8 cellular contexts compared by ENCODE assay signal in genomic region chr7:28408105-28408973, GRCh38. TPM values are rescaled to one million over a fixed set of nuclear protein-coding genes. Genes with fewer than 3 reads are reported as not detected.
A peak's percentile ranks its signal among the peaks of the same experiment; 100 is the strongest.
DNase-seq lines count a peak whose midpoint lies in the region; ATAC-seq and TF ChIP-seq lines count a peak whose summit lies in the region.

No MANE protein-coding gene starts in this region.

- H3K9me3 ChIP-seq in A673 (ENCODE audit: low read depth, low read length, poor library complexity, severe bottlenecking) (no peaks in the 10 kb centered on the region), endodermal cell (ENCODE audit: control insufficient read depth, low read length) (no peaks in the 10 kb centered on the region)

- ATAC-seq in naive B cell (ENCODE audit: low read depth in 2 of 2) = no peak

- H3K9me3 Mint-ChIP-seq in endodermal cell (no peaks in the 10 kb centered on the region), naive B cell (peaks cover 0 to 4% (median 0%) of the 10 kb centered on the region in 7 donors)

- H3K4me3 Mint-ChIP-seq in endodermal cell = peak overlapping the region; percentile 70
- H3K4me3 Mint-ChIP-seq in naive B cell = peak overlapping the region; percentile 47 to 98 (median 86)

- H3K27me3 Mint-ChIP-seq in endodermal cell (ENCODE audit: insufficient read depth) = peaks cover 92% of the 10 kb centered on the region
- H3K27me3 Mint-ChIP-seq in naive B cell = peaks cover 47 to 75% (median 68%) of the 10 kb centered on the region in 3 donors

- no peaks in the 10 kb centered on the region for H3K36me3 Mint-ChIP-seq in endodermal cell (ENCODE audit: low read depth)
- H3K36me3 Mint-ChIP-seq in naive B cell = no peaks in the 10 kb centered on the region

- intact Hi-C loops in A673 (cut with micrococcal nuclease; ENCODE audit: unreplicated experiment) = no loop called here

- no peaks in the 10 kb centered on the region for H3K36me3 ChIP-seq in A673 (ENCODE audit: insufficient read depth, low read length, poor library complexity, severe bottlenecking)
- H3K36me3 ChIP-seq in endodermal cell (ENCODE audit: control insufficient read depth, insufficient read depth, low read length) = no peaks in the 10 kb centered on the region

- no TSS peak for BruUV-seq in A673 (replicated peaks; lab: Mats Ljungman, UMichigan)

- H3K27ac Mint-ChIP-seq in endodermal cell = no peak overlapping the region
- H3K27ac Mint-ChIP-seq in naive B cell = peak overlapping the region in 2 of 6 donors; percentile 56 to 67

- DNase-seq in A673 (ENCODE audit: low spot score) = no peak
- peak; percentile 16 for DNase-seq in NAMALWA (ENCODE audit: low spot score)
- DNase-seq in endodermal cell = peak; percentile 76
- DNase-seq in naive B cell = no peak
- DNase-seq in NCI-H69 (lab: John Stamatoyannopoulos, UW) = no peak
- DNase-seq in SW480 (ENCODE audit: low spot score) = no peak
- no peak for DNase-seq in pons (ENCODE audit: low spot score)
- no peak for DNase-seq in NCI-H1930 (lab: John Stamatoyannopoulos, UW)

- peaks cover 4% of the 10 kb centered on the region for H3K4me1 ChIP-seq in A673 (ENCODE audit: insufficient read depth, low read length, poor library complexity, severe bottlenecking)
- H3K4me1 ChIP-seq in endodermal cell (ENCODE audit: control insufficient read depth, insufficient read depth, low read length) = peaks cover 3% of the 10 kb centered on the region

- WGBS in endodermal cell (ENCODE audit: insufficient coverage in 1 of 2, insufficient read length in 1 of 2), 2 experiments = 15 to 19% methylated on average over 8 to 27 of the region's 27 CpGs

- H3K9ac ChIP-seq in endodermal cell (ENCODE audit: extremely low read depth, low read length, poor library complexity, severe bottlenecking) = no peak overlapping the region

- POLR2A ChIA-PET in A673 (lab: Charles Lee; ENCODE audit: low non-redundant PET) = no interaction called here

- CTCF ChIA-PET in A673 (lab: Charles Lee) = no interaction called here

- H3K4me3 ChIP-seq in A673 (ENCODE audit: low read depth, low read length, poor library complexity, severe bottlenecking) (peak overlapping the region; percentile 47), endodermal cell (ENCODE audit: low read length) (peak overlapping the region; percentile 83)

- peaks cover 27% of the 10 kb centered on the region for H3K4me1 Mint-ChIP-seq in endodermal cell
- peaks cover 22 to 29% (median 28%) of the 10 kb centered on the region in 3 donors for H3K4me1 Mint-ChIP-seq in naive B cell

- TF ChIP-seq CTCF in A673 (conservative IDR thresholded peaks at IDR 0.05; ENCODE audit: low read depth, low read length) (no peak), endodermal cell (conservative IDR thresholded peaks at IDR 0.05) (no peak)

- H3K27me3 ChIP-seq in A673 (replicated peaks; ENCODE audit: insufficient read depth, low read depth, low read length, poor library complexity) (peaks cover 40% of the 10 kb centered on the region), endodermal cell (ENCODE audit: control insufficient read depth, insufficient read depth, low read length, poor library complexity, severe bottlenecking) (peaks cover 94% of the 10 kb centered on the region)

- H3K27ac ChIP-seq in A673 (ENCODE audit: low read depth, low read length, poor library complexity, severe bottlenecking) (no peak overlapping the region), endodermal cell (ENCODE audit: low read depth, low read length) (no peak overlapping the region)

RNA-seq across cellular contexts. Expression of gene CREB5, which starts 4.0 kb away (rescaled TPM):
- 7.1 and 10.3 TPM in 2 replicates for total RNA-seq in A673 (2021)
- 1 to 10 TPM in 1 of 2 donors, under 1 TPM in 1; 0.53 to 2.6 TPM for total RNA-seq in endodermal cell
- polyA plus RNA-seq in endodermal cell (2013, experiment 1 of 2) = 6.1 TPM
- 4.3 TPM for polyA plus RNA-seq in endodermal cell (2013, experiment 2 of 2)
- under 1 TPM in 2 of 6 donors, not detected in 4; 0.40 to 0.66 TPM for polyA plus RNA-seq in naive B cell (ENCODE audit: low read depth in 6 of 6)

Comparison
In these comparisons a context has a peak if more than half of its experiments do, and no peak if none do; other contexts are left out.
1. DNase-seq: peak in NAMALWA (single experiment) and endodermal cell (single experiment); none in A673 (single experiment), naive B cell (single experiment), NCI-H69 (single experiment), SW480 (single experiment), pons (single experiment) and NCI-H1930 (0 of 2).